In genomic region chr2:44285237-44285636, GRCh38 we compare ENCODE assay signal across 27 cellular contexts. TPM values are rescaled to one million over a fixed set of nuclear protein-coding genes. Genes with fewer than 3 reads are reported as not detected.
"Had no signal": no experiment of that assay in that cellular context is flagged by ENCODE, and none has a peak within 500 bp of the region (broad histone marks: within the 10 kb centered on the region; RNA-seq: fewer than 3 reads in every experiment).

No MANE protein-coding gene starts in this region.

- H3K27me3 ChIP-seq: ascending aorta, body of pancreas, MG63 had no signal

- H3K4me1 ChIP-seq: ascending aorta had no signal

- H3K27me3 Mint-ChIP-seq: activated CD4-positive, alpha-beta memory T cell treated with anti-CD3 and anti-CD28 coated beads for 36 hours; activated naive CD8-positive, alpha-beta T cell treated with anti-CD3 and anti-CD28 coated beads, Interleukin-2, amount 50 U/mL, for 24 hours had no signal

- H3K4me3 ChIP-seq: ascending aorta, body of pancreas, MG63 had no signal

- DNase-seq: activated CD4-positive, alpha-beta memory T cell treated with anti-CD3 and anti-CD28 coated beads for 36 hours; activated CD4-positive, alpha-beta T cell treated with anti-CD3 and anti-CD28 coated beads, Interleukin-2, amount 10 ng/mL, durations not matched to agents 7 days and 5 days; activated CD4-positive, CD25-positive, alpha-beta regulatory T cell; activated CD8-positive, alpha-beta memory T cell treated with anti-CD3 and anti-CD28 coated beads for 24 hours; activated effector memory CD4-positive, alpha-beta T cell treated with anti-CD3 and anti-CD28 coated beads, Interleukin-2, amount 50 U/mL, for 16 hours; activated naive CD4-positive, alpha-beta T cell treated with Interleukin-2 at 50 U/mL for 16 hours; activated naive CD8-positive, alpha-beta T cell treated with anti-CD3 and anti-CD28 coated beads, Interleukin-2, amount 50 U/mL, for 24 hours; activated T-cell treated with anti-CD3 and anti-CD28 coated beads, Interleukin-2, amount 50 U/mL, for 4 hours; amniotic stem cell; body of pancreas; central memory CD4-positive, alpha-beta T cell; MG63; MV-4-11; NCI-H1105; NCI-H1436; NCI-H1694 treated with DMSO at 0.1 percent for 48 hours; NCI-H2029 treated with DMSO at 0.1 percent for 48 hours; NCI-H345; NCI-H510A; NCI-H69; PC-3; SHP77 treated with DMSO at 0.1 percent for 48 hours; T-helper 9 cell had no signal

- H3K9me3 Mint-ChIP-seq: activated CD4-positive, alpha-beta memory T cell treated with anti-CD3 and anti-CD28 coated beads for 36 hours; activated CD4-positive, alpha-beta T cell treated with anti-CD3 and anti-CD28 coated beads, Interleukin-2, amount 10 ng/mL, durations not matched to agents 7 days and 5 days; activated naive CD4-positive, alpha-beta T cell treated with anti-CD3 and anti-CD28 coated beads, Interleukin-2, amount 50 U/mL, for 72 hours; activated naive CD8-positive, alpha-beta T cell treated with anti-CD3 and anti-CD28 coated beads, Interleukin-2, amount 50 U/mL, for 24 hours; activated T-cell treated with anti-CD3 and anti-CD28 coated beads, Interleukin-2, amount 50 U/mL, for 4 hours; T-helper 1 cell treated with Interleukin-12 subunit alpha and Interleukin-12 subunit beta and Interleukin-4 antibody, amounts not matched to agents 30 μg/mL and 1 μg/mL, for 36 hours had no signal

- H3K9me3 ChIP-seq: ascending aorta, body of pancreas, MG63 had no signal

- H3K4me1 Mint-ChIP-seq: activated CD4-positive, alpha-beta T cell treated with anti-CD3 and anti-CD28 coated beads, Interleukin-2, amount 10 ng/mL, durations not matched to agents 7 days and 5 days; activated naive CD8-positive, alpha-beta T cell treated with anti-CD3 and anti-CD28 coated beads, Interleukin-2, amount 50 U/mL, for 24 hours had no signal

- H3K27ac Mint-ChIP-seq: activated CD4-positive, alpha-beta memory T cell treated with anti-CD3 and anti-CD28 coated beads for 36 hours; activated CD4-positive, alpha-beta T cell treated with anti-CD3 and anti-CD28 coated beads, Interleukin-2, amount 10 ng/mL, durations not matched to agents 7 days and 5 days; activated naive CD4-positive, alpha-beta T cell treated with anti-CD3 and anti-CD28 coated beads, Interleukin-2, amount 50 U/mL, for 72 hours; activated naive CD8-positive, alpha-beta T cell treated with anti-CD3 and anti-CD28 coated beads, Interleukin-2, amount 50 U/mL, for 24 hours; T-helper 1 cell treated with Interleukin-12 subunit alpha and Interleukin-12 subunit beta and Interleukin-4 antibody, amounts not matched to agents 30 μg/mL and 1 μg/mL, for 36 hours had no signal

- H3K36me3 ChIP-seq: ascending aorta, MG63 had no signal

- H3K36me3 Mint-ChIP-seq: activated CD4-positive, alpha-beta memory T cell treated with anti-CD3 and anti-CD28 coated beads for 36 hours; activated naive CD4-positive, alpha-beta T cell treated with anti-CD3 and anti-CD28 coated beads, Interleukin-2, amount 50 U/mL, for 72 hours had no signal

- H3K4me3 Mint-ChIP-seq: activated CD4-positive, alpha-beta memory T cell treated with anti-CD3 and anti-CD28 coated beads for 36 hours; activated CD4-positive, alpha-beta T cell treated with anti-CD3 and anti-CD28 coated beads, Interleukin-2, amount 10 ng/mL, durations not matched to agents 7 days and 5 days; activated naive CD8-positive, alpha-beta T cell treated with anti-CD3 and anti-CD28 coated beads, Interleukin-2, amount 50 U/mL, for 24 hours; activated T-cell treated with anti-CD3 and anti-CD28 coated beads, Interleukin-2, amount 50 U/mL, for 4 hours; T-helper 1 cell treated with Interleukin-12 subunit alpha and Interleukin-12 subunit beta and Interleukin-4 antibody, amounts not matched to agents 30 μg/mL and 1 μg/mL, for 36 hours had no signal

- ATAC-seq: activated naive CD4-positive, alpha-beta T cell treated with anti-CD3 and anti-CD28 coated beads, Interleukin-2, amount 50 U/mL, for 72 hours; activated naive CD8-positive, alpha-beta T cell treated with anti-CD3 and anti-CD28 coated beads, Interleukin-2, amount 50 U/mL, for 24 hours; activated T-cell treated with anti-CD3 and anti-CD28 coated beads, Interleukin-2, amount 50 U/mL, for 4 hours; body of pancreas; PC-3 had no signal

- H3K27ac ChIP-seq: ascending aorta had no signal

RNA-seq across cellular contexts. Expression of gene SLC3A1, which starts 10.0 kb away (rescaled TPM):
- total RNA-seq: activated T-cell treated with anti-CD3 and anti-CD28 coated beads, Interleukin-2, amount 50 U/mL, for 4 hours; bronchial epithelial cell had no signal
